Comparison of ENCODE assay signal across 18 cellular contexts in genomic region chr3:39550343-39550742, GRCh38.
DNase-seq lines count a peak whose midpoint lies in the region; ATAC-seq, FAIRE-seq and TF ChIP-seq lines count a peak whose summit lies in the region.
"Had no signal": no experiment of that assay in that cellular context is flagged by ENCODE, and none has a peak within 500 bp of the region (broad histone marks: within the 10 kb centered on the region; RNA-seq: fewer than 3 reads in every experiment).

No MANE protein-coding gene starts in this region.

- no peak overlapping the region for H2BK20ac ChIP-seq in H1 (ENCODE audit: low read length)

- H3K4ac ChIP-seq in H1 (replicated peaks; ENCODE audit: insufficient read length, low read depth, low read length): peak overlapping the region; percentile 72

- H3K18ac ChIP-seq in H1 (ENCODE audit: extremely low read depth, low read length): no peak overlapping the region; the same call in 1 of the 2 replicates

- no peak for ATAC-seq in activated CD8-positive, alpha-beta memory T cell treated with anti-CD3 and anti-CD28 coated beads, Interleukin-2, amount 10 ng/mL, durations not matched to agents 7 days and 5 days
- ATAC-seq: CD8-positive, alpha-beta T cell had no signal

- no peak for TF ChIP-seq EP300 in H1 (IDR thresholded peaks at IDR 0.05; ENCODE audit: borderline replicate concordance in 1 of 2, low read depth in 2 of 2, low read length in 2 of 2)

- no peak overlapping the region; the same call in 1 of the 2 replicates for H2BK5ac ChIP-seq in H1 (ENCODE audit: low read depth, low read length)

- no peak overlapping the region for H3K56ac ChIP-seq in H1 (replicated peaks; ENCODE audit: insufficient read length, low read depth, low read length)

- no peak overlapping the region for H3K4me3 Mint-ChIP-seq in MCF 10A (ENCODE audit: unreplicated experiment)
- H3K4me3 Mint-ChIP-seq in activated CD8-positive, alpha-beta memory T cell treated with anti-CD3 and anti-CD28 coated beads, Interleukin-2, amount 10 ng/mL, durations not matched to agents 7 days and 5 days: no peak overlapping the region
- H3K4me3 Mint-ChIP-seq: B cell; CD14-positive monocyte; CD8-positive, alpha-beta T cell; IgD-negative memory B cell had no signal

- H4K5ac ChIP-seq in H1 (ENCODE audit: insufficient read length, low read depth, low read length): no peak overlapping the region

- H3K4me3 ChIP-seq in mammary epithelial cell (replicated peaks in 1 of 3; ENCODE audit: insufficient read depth in 1 of 3, low read depth in 2 of 3, low read length in 3 of 3) (no peak overlapping the region), H1 (ENCODE audit: extremely low read depth in 1 of 4, insufficient read depth in 2 of 4, low read depth in 3 of 4, low read length in 4 of 4) (no peak overlapping the region)

- CTCF ChIA-PET in MCF 10A (lab: Yijun Ruan, JAX) (interaction anchor here (0.5 to 2.1 kb wide), 4 partner anchors 8 to 642 kb away, joined by 3 to 8 read pairs (median 4); no protein-coding TSS in a partner anchor), mammary epithelial cell (lab: Charles Lee; ENCODE audit: low non-redundant PET) (no interaction called here), H1 (lab: Charles Lee; ENCODE audit: partially characterized antibody) (interaction anchor here (0.6 kb wide), 1 partner anchor 134 kb away, joined by 4 read pairs; no protein-coding TSS in a partner anchor)
- CTCF ChIA-PET in activated CD8-positive, alpha-beta memory T cell treated with anti-CD3 and anti-CD28 coated beads, Interleukin-2, amount 10 ng/mL, durations not matched to agents 7 days and 5 days (lab: Charles Lee): no interaction called here

- dilution Hi-C loops in mammary epithelial cell (cut with HindIII; ENCODE audit: low sequenced_read_pairs): no loop called here

- H2AK5ac ChIP-seq in H1 (ENCODE audit: low read depth, low read length): no peak overlapping the region

- H3K9me3 ChIP-seq in mammary epithelial cell (replicated peaks; ENCODE audit: insufficient read depth, low read length) (no peaks in the 10 kb centered on the region), H1 (ENCODE audit: insufficient read depth in 2 of 2, low read depth in 1 of 2, low read length in 1 of 2) (no peaks in the 10 kb centered on the region)
- H3K9me3 ChIP-seq: Caco-2 had no signal

- H2BK120ac ChIP-seq in H1 (replicated peaks; ENCODE audit: low read depth, low read length): no peak overlapping the region

- no peak for DNase-seq in MCF 10A (ENCODE audit: unreplicated experiment)
- no peak for DNase-seq in mammary epithelial cell
- DNase-seq in NCI-H69 (lab: John Stamatoyannopoulos, UW): peak; percentile 74
- DNase-seq in H1 (ENCODE audit: low read depth in 1 of 2, low spot score in 2 of 2): no peak
- DNase-seq in activated CD8-positive, alpha-beta memory T cell treated with anti-CD3 and anti-CD28 coated beads, Interleukin-2, amount 10 ng/mL, durations not matched to agents 7 days and 5 days: no peak
- no peak for DNase-seq in AG20443 (ENCODE audit: low spot score)
- DNase-seq in NCI-H345 treated with DMSO at 0.1 percent for 48 hours (lab: John Stamatoyannopoulos, UW; ENCODE audit: unreplicated experiment): no peak
- DNase-seq: ACHN; Caco-2; CD8-positive, alpha-beta T cell; DND-41; GDM1; HCEC 1CT had no signal

- in situ Hi-C loops in mammary epithelial cell (cut with MboI; ENCODE audit: low sequenced_read_pairs in 2 of 2): no loop called here

- no peaks in the 10 kb centered on the region for H3K36me3 Mint-ChIP-seq in MCF 10A (ENCODE audit: insufficient read depth, unreplicated experiment)
- H3K36me3 Mint-ChIP-seq in activated CD8-positive, alpha-beta memory T cell treated with anti-CD3 and anti-CD28 coated beads, Interleukin-2, amount 10 ng/mL, durations not matched to agents 7 days and 5 days: no peaks in the 10 kb centered on the region
- H3K36me3 Mint-ChIP-seq: CD14-positive monocyte; CD8-positive, alpha-beta T cell; IgD-negative memory B cell had no signal

- TF ChIP-seq CTCF in MCF 10A (IDR thresholded peaks at IDR 0.05; ENCODE audit: unreplicated experiment) (no peak), mammary epithelial cell (conservative IDR thresholded peaks at IDR 0.05 in 1 of 2, IDR thresholded peaks at IDR 0.05 in 1 of 2; ENCODE audit: extremely low read depth in 1 of 2, insufficient read depth in 1 of 2, low read depth in 1 of 2, low read length in 2 of 2) (no peak), H1 (IDR thresholded peaks at IDR 0.05; ENCODE audit: control extremely low read depth in 1 of 3, insufficient read depth in 1 of 3, low read depth in 1 of 3, low read length in 3 of 3) (no peak)

- no peaks in the 10 kb centered on the region for H3K23me2 ChIP-seq in H1 (ENCODE audit: low read depth, low read length)

- WGBS in mammary epithelial cell (ENCODE audit: low coverage, missing lambda C conversion rate): 61% methylated on average over 4 of the region's 4 CpGs
- WGBS in H1 (ENCODE audit: extremely low coverage in 1 of 2, insufficient coverage in 1 of 2, insufficient read length in 1 of 2, insufficient replicate concordance in 2 of 2, low coverage in 1 of 2, low lambda C conversion rate in 2 of 2, missing lambda C conversion rate in 1 of 2), 2 experiments: 90% methylated on average over 4 of the region's 4 CpGs; no CpG with 5 or more reads in 1 of the 2 experiments

- intact Hi-C loops in MCF 10A (cut with micrococcal nuclease) (no loop called here), mammary epithelial cell (cut with micrococcal nuclease) (no loop called here)

- H3K36me3 ChIP-seq in mammary epithelial cell (ENCODE audit: insufficient read depth, low read length) (no peaks in the 10 kb centered on the region), H1 (ENCODE audit: control insufficient read depth in 2 of 4, insufficient read depth in 4 of 4, low read length in 3 of 4) (no peaks in the 10 kb centered on the region)

- H4K20me1 ChIP-seq in mammary epithelial cell (ENCODE audit: insufficient read depth, low read length) (no peaks in the 10 kb centered on the region), H1 (replicated peaks in 1 of 2; ENCODE audit: control insufficient read depth in 1 of 2, insufficient read depth in 2 of 2, low read length in 2 of 2) (no peaks in the 10 kb centered on the region)

- H3K27ac ChIP-seq in mammary epithelial cell (ENCODE audit: insufficient read depth, low read depth, low read length) (no peak overlapping the region), H1 (ENCODE audit: low read depth, low read length) (no peak overlapping the region)
- H3K27ac ChIP-seq: KMS-11 had no signal

- no TSS peak for BruUV-seq in MCF 10A (replicated peaks; lab: Mats Ljungman, UMichigan)
- no TSS peak for BruUV-seq in mammary epithelial cell (replicated peaks; lab: Mats Ljungman, UMichigan)

- H3K27ac Mint-ChIP-seq in MCF 10A (ENCODE audit: low read depth, unreplicated experiment): peak overlapping the region; percentile 68
- no peak overlapping the region for H3K27ac Mint-ChIP-seq in activated CD8-positive, alpha-beta memory T cell treated with anti-CD3 and anti-CD28 coated beads, Interleukin-2, amount 10 ng/mL, durations not matched to agents 7 days and 5 days
- H3K27ac Mint-ChIP-seq: B cell; CD14-positive monocyte; CD8-positive, alpha-beta T cell had no signal

- no peak overlapping the region for H4K91ac ChIP-seq in H1 (replicated peaks; ENCODE audit: insufficient read length, low read length)

- no peaks in the 10 kb centered on the region for H3K79me1 ChIP-seq in H1 (ENCODE audit: low read depth, low read length)

- no peak overlapping the region for H3K4me2 ChIP-seq in mammary epithelial cell (ENCODE audit: insufficient read depth, low read depth, low read length)
- no peak overlapping the region for H3K4me2 ChIP-seq in H1 (ENCODE audit: insufficient read depth in 1 of 2, low read depth in 2 of 2, low read length in 2 of 2)
- H3K4me2 ChIP-seq: KMS-11 had no signal

- H3K79me2 ChIP-seq in mammary epithelial cell (ENCODE audit: insufficient read depth, low read length): no peaks in the 10 kb centered on the region
- H3K79me2 ChIP-seq in H1 (ENCODE audit: control insufficient read depth in 1 of 2, insufficient read depth in 2 of 2, low read length in 2 of 2): no peaks in the 10 kb centered on the region

- H3K4me1 ChIP-seq in mammary epithelial cell (ENCODE audit: insufficient read depth, low read length): no peaks in the 10 kb centered on the region
- no peaks in the 10 kb centered on the region for H3K4me1 ChIP-seq in H1 (replicated peaks in 1 of 4; ENCODE audit: control insufficient read depth in 3 of 4, insufficient read depth in 4 of 4, low read length in 3 of 4)
- H3K4me1 ChIP-seq: Caco-2 had no signal

- H2AFZ ChIP-seq in mammary epithelial cell (ENCODE audit: low read depth, low read length) (no peak overlapping the region), H1 (ENCODE audit: low read length) (no peak overlapping the region)

- no peaks in the 10 kb centered on the region for H3K27me3 Mint-ChIP-seq in MCF 10A (ENCODE audit: insufficient read depth, unreplicated experiment)
- peaks cover 41% of the 10 kb centered on the region for H3K27me3 Mint-ChIP-seq in activated CD8-positive, alpha-beta memory T cell treated with anti-CD3 and anti-CD28 coated beads, Interleukin-2, amount 10 ng/mL, durations not matched to agents 7 days and 5 days

- no peak overlapping the region for H3K23ac ChIP-seq in H1 (ENCODE audit: insufficient read length)

- TF ChIP-seq POLR2A in H1 (IDR thresholded peaks at IDR 0.05; ENCODE audit: control extremely low read depth in 1 of 2, low read depth in 2 of 2, low read length in 2 of 2): no peak

- POLR2A ChIA-PET in MCF 10A (lab: Yijun Ruan, JAX): no interaction called here
- POLR2A ChIA-PET in H1 (lab: Charles Lee; ENCODE audit: partially characterized antibody): no interaction called here

- no peak for FAIRE-seq in H1 (lab: Jason Lieb, UNC)
- FAIRE-seq: GM19239 had no signal

- H3K9ac ChIP-seq in mammary epithelial cell (ENCODE audit: insufficient read depth, low read length) (no peak overlapping the region), H1 (replicated peaks in 1 of 4; ENCODE audit: extremely low read depth in 1 of 4, low read depth in 3 of 4, low read length in 3 of 4) (no peak overlapping the region)
- H3K9ac ChIP-seq: KMS-11 had no signal

- H4K8ac ChIP-seq in H1 (ENCODE audit: extremely low read depth, insufficient read depth, low read length): no peak overlapping the region

- H2BK15ac ChIP-seq in H1 (ENCODE audit: low read length): peak overlapping the region; percentile 88; the same call in 1 of the 2 replicates

- peaks cover 13% of the 10 kb centered on the region for H3K9me3 Mint-ChIP-seq in MCF 10A (ENCODE audit: unreplicated experiment)
- H3K9me3 Mint-ChIP-seq in activated CD8-positive, alpha-beta memory T cell treated with anti-CD3 and anti-CD28 coated beads, Interleukin-2, amount 10 ng/mL, durations not matched to agents 7 days and 5 days (ENCODE audit: low read depth): no peaks in the 10 kb centered on the region

- no peak for TF ChIP-seq RAD21 in H1 (IDR thresholded peaks at IDR 0.05 in 1 of 2, conservative IDR thresholded peaks at IDR 0.05 in 1 of 2; ENCODE audit: low read depth in 2 of 2, low read length in 2 of 2)

- H3K4me1 Mint-ChIP-seq in MCF 10A (ENCODE audit: insufficient read depth, unreplicated experiment): peaks cover 10% of the 10 kb centered on the region
- no peaks in the 10 kb centered on the region for H3K4me1 Mint-ChIP-seq in activated CD8-positive, alpha-beta memory T cell treated with anti-CD3 and anti-CD28 coated beads, Interleukin-2, amount 10 ng/mL, durations not matched to agents 7 days and 5 days
- H3K4me1 Mint-ChIP-seq: B cell, CD14-positive monocyte had no signal

- H3K14ac ChIP-seq in H1 (ENCODE audit: insufficient read length): no peak overlapping the region

- H3K27me3 ChIP-seq in mammary epithelial cell (ENCODE audit: insufficient read depth, low read length): no peaks in the 10 kb centered on the region
- H3K27me3 ChIP-seq in H1 (replicated peaks in 1 of 4; ENCODE audit: control insufficient read depth in 3 of 4, extremely low read depth in 1 of 4, insufficient read depth in 3 of 4, low read length in 3 of 4): no peaks in the 10 kb centered on the region

- H2BK12ac ChIP-seq in H1 (ENCODE audit: low read depth, low read length): no peak overlapping the region

Comparison
In these comparisons a context has a peak if more than half of its experiments do, and no peak if none do; other contexts are left out.
1. CTCF ChIA-PET loops: an anchor here in MCF 10A (0.5 to 2.1 kb wide) and H1 (0.6 kb wide); none called in mammary epithelial cell and activated CD8-positive, alpha-beta memory T cell treated with anti-CD3 and anti-CD28 coated beads, Interleukin-2, amount 10 ng/mL, durations not matched to agents 7 days and 5 days.